In genomic region chr11:79438631-79439429, GRCh38 we compare ENCODE assay signal across 1 cellular context.
TF ChIP-seq lines count a peak whose summit lies in the region.

No MANE protein-coding gene starts in this region.

TF ChIP-seq in H1, 55 proteins besides CTCF, POLR2A, EP300 and RAD21:
- TF ChIP-seq USF2 (IDR thresholded peaks at IDR 0.05; ENCODE audit: low read length) (no peak), SP2 (IDR thresholded peaks at IDR 0.05; ENCODE audit: low read length) (no peak), KDM4A (IDR thresholded peaks at IDR 0.05; ENCODE audit: low read depth, low read length, severe bottlenecking) (peak; percentile 46), TAF1 (IDR thresholded peaks at IDR 0.05; ENCODE audit: low read depth, low read length) (0 out of 2 replicates have a peak, but pooled peaks have one; percentile 32), HDAC6 (IDR thresholded peaks at IDR 0.05; ENCODE audit: low read depth, low read length) (no peak), SP1 (IDR thresholded peaks at IDR 0.05; ENCODE audit: low read depth, low read length) (no peak), SUZ12 (IDR thresholded peaks at IDR 0.05; ENCODE audit: low read length) (peak; percentile 67), FOSL1 (IDR thresholded peaks at IDR 0.05; ENCODE audit: insufficient read depth, low read depth, low read length) (no peak), RFX5 (IDR thresholded peaks at IDR 0.05; ENCODE audit: borderline replicate concordance, low read depth, low read length) (no peak), RBBP5 (IDR thresholded peaks at IDR 0.05; ENCODE audit: borderline replicate concordance, low read depth, low read length) (no peak; the same call in 1 of the 2 replicates), CTBP2 (IDR thresholded peaks at IDR 0.05; ENCODE audit: borderline replicate concordance, insufficient read depth, insufficient read length, low read length) (no peak), ASH2L (IDR thresholded peaks at IDR 0.05; ENCODE audit: low read length) (peak; percentile 37), PHF8 (conservative IDR thresholded peaks at IDR 0.05; ENCODE audit: low read depth, low read length) (no peak), NRF1 (IDR thresholded peaks at IDR 0.05; ENCODE audit: low read depth, low read length) (no peak), HDAC2 (IDR thresholded peaks at IDR 0.05; ENCODE audit: borderline replicate concordance in 1 of 2, low read depth in 2 of 2, low read length in 2 of 2) (no peak), CHD2 (IDR thresholded peaks at IDR 0.05; ENCODE audit: low read length) (no peak), TCF12 (IDR thresholded peaks at IDR 0.05; ENCODE audit: low read depth, low read length) (no peak), CREB1 (IDR thresholded peaks at IDR 0.05) (no peak), SAP30 (IDR thresholded peaks at IDR 0.05; ENCODE audit: insufficient read depth, insufficient replicate concordance, low read length) (no peak), ATF3 (IDR thresholded peaks at IDR 0.05; ENCODE audit: insufficient read depth, low read depth, low read length) (no peak), EZH2 (IDR thresholded peaks at IDR 0.05; ENCODE audit: low read depth, low read length, severe bottlenecking) (peak; percentile 60), BRCA1 (IDR thresholded peaks at IDR 0.05; ENCODE audit: low read depth, low read length) (no peak), TAF7 (optimal IDR thresholded peaks at IDR 0.05; ENCODE audit: borderline replicate concordance, low read depth, low read length) (no peak), KDM5A (IDR thresholded peaks at IDR 0.05; ENCODE audit: low read length) (no peak), JUND (IDR thresholded peaks at IDR 0.05; ENCODE audit: low read length) (no peak), POU5F1 (IDR thresholded peaks at IDR 0.05; ENCODE audit: low read depth, low read length) (no peak), GABPA (IDR thresholded peaks at IDR 0.05; ENCODE audit: borderline replicate concordance, insufficient read depth, low read length) (no peak), NANOG (IDR thresholded peaks at IDR 0.05; ENCODE audit: insufficient read depth, low read depth, low read length, poor library complexity, severe bottlenecking) (no peak), BACH1 (IDR thresholded peaks at IDR 0.05; ENCODE audit: low read length) (no peak), POLR2AphosphoS5 (IDR thresholded peaks at IDR 0.05; ENCODE audit: low read depth, low read length) (no peak), GTF2F1 (IDR thresholded peaks at IDR 0.05; ENCODE audit: borderline replicate concordance, low read depth, low read length) (no peak), CEBPB (IDR thresholded peaks at IDR 0.05; ENCODE audit: low read depth, low read length) (no peak), CHD7 (IDR thresholded peaks at IDR 0.05; ENCODE audit: insufficient replicate concordance, low read length) (no peak)
- TF ChIP-seq, protein P1, sequence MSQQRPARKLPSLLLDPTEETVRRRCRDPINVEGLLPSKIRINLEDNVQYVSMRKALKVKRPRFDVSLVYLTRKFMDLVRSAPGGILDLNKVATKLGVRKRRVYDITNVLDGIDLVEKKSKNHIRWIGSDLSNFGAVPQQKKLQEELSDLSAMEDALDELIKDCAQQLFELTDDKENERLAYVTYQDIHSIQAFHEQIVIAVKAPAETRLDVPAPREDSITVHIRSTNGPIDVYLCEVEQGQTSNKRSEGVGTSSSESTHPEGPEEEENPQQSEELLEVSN (IDR thresholded peaks at IDR 0.05): 0 out of 2 replicates have a peak, but pooled peaks have one; percentile 4
- TF ChIP-seq, protein P2, sequence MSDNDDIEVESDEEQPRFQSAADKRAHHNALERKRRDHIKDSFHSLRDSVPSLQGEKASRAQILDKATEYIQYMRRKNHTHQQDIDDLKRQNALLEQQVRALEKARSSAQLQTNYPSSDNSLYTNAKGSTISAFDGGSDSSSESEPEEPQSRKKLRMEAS (IDR thresholded peaks at IDR 0.05): no peak
